20 cellular contexts compared by ENCODE assay signal in the genomic region with DNA sequence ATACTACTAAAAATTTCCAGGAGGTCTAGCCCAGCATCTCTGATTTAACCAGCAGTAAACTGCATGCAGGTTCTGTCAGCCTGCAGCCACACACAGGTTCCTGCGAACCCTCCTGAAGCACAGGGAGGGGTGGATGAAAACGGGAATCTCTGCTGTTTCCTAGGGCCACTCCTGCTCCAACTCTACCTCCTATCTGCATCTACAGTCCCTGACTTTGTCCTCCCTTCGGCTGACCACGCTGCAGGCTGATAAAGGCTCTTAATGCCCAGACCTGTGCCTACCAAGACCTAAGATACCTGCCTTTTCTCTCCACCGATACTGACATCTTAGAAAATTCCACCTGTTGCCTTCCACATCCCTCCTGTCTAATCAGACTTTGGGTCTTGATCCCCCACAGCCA. TPM values are rescaled to one million over a fixed set of nuclear protein-coding genes. Genes with fewer than 3 reads are reported as not detected.
DNase-seq lines count a peak whose midpoint lies in the region; ATAC-seq and TF ChIP-seq lines count a peak whose summit lies in the region.
"Had no signal": no experiment of that assay in that cellular context is flagged by ENCODE, and none has a peak within 500 bp of the region (broad histone marks: within the 10 kb centered on the region; RNA-seq: fewer than 3 reads in every experiment).

No MANE protein-coding gene starts in this region.

- H3K27me3 Mint-ChIP-seq in activated CD4-positive, alpha-beta T cell treated with anti-CD3 and anti-CD28 coated beads for 36 hours = no peaks in the 10 kb centered on the region
- H3K27me3 Mint-ChIP-seq in activated T-helper 1 cell treated with anti-CD3 and anti-CD28 coated beads, Interleukin-12 subunit alpha, Interleukin-12 subunit beta, Interleukin-2, Interleukin-4 antibody, amounts not matched to agents 30 ng/mL and 10 ng/mL and 1 ng/mL, durations not matched to agents 14 hours and 24 hours and 36 hours (ENCODE audit: insufficient read depth) = no peaks in the 10 kb centered on the region
- no peaks in the 10 kb centered on the region for H3K27me3 Mint-ChIP-seq in natural killer cell treated with Interleukin-12 subunit alpha and Interleukin-12 subunit beta and Interleukin-15 and Interleukin-18, amount 100 ng/mL, for 72 hours

- peak overlapping the region; percentile 90 for H3K4me3 ChIP-seq in GM12864 (ENCODE audit: low read depth, low read length)
- H3K4me3 ChIP-seq: GM23248, heart left ventricle, lung had no signal

- CTCF ChIA-PET in activated CD4-positive, alpha-beta T cell treated with anti-CD3 and anti-CD28 coated beads for 36 hours (lab: Charles Lee) = no interaction called here

- ATAC-seq in activated CD4-positive, alpha-beta T cell treated with anti-CD3 and anti-CD28 coated beads for 36 hours = no peak
- ATAC-seq in natural killer cell treated with Interleukin-12 subunit alpha and Interleukin-12 subunit beta and Interleukin-15 and Interleukin-18, amount 100 ng/mL, for 72 hours = no peak
- ATAC-seq: activated CD4-positive, CD25-positive, alpha-beta regulatory T cell treated with anti-CD3 and anti-CD28 coated beads, Interleukin-2, amount 50 U/mL, for 24 hours; heart left ventricle had no signal

- H3K27ac Mint-ChIP-seq in activated CD4-positive, alpha-beta T cell treated with anti-CD3 and anti-CD28 coated beads for 36 hours = peak overlapping the region; percentile 74
- H3K27ac Mint-ChIP-seq in activated T-helper 1 cell treated with anti-CD3 and anti-CD28 coated beads, Interleukin-12 subunit alpha, Interleukin-12 subunit beta, Interleukin-2, Interleukin-4 antibody, amounts not matched to agents 30 ng/mL and 10 ng/mL and 1 ng/mL, durations not matched to agents 14 hours and 24 hours and 36 hours = peak overlapping the region; percentile 47
- H3K27ac Mint-ChIP-seq in natural killer cell treated with Interleukin-12 subunit alpha and Interleukin-12 subunit beta and Interleukin-15 and Interleukin-18, amount 100 ng/mL, for 72 hours = peak overlapping the region; percentile 60 to 91

- no peaks in the 10 kb centered on the region for H3K9me3 Mint-ChIP-seq in activated CD4-positive, alpha-beta T cell treated with anti-CD3 and anti-CD28 coated beads for 36 hours (ENCODE audit: low read depth)
- H3K9me3 Mint-ChIP-seq in activated T-helper 1 cell treated with anti-CD3 and anti-CD28 coated beads, Interleukin-12 subunit alpha, Interleukin-12 subunit beta, Interleukin-2, Interleukin-4 antibody, amounts not matched to agents 30 ng/mL and 10 ng/mL and 1 ng/mL, durations not matched to agents 14 hours and 24 hours and 36 hours = no peaks in the 10 kb centered on the region
- no peaks in the 10 kb centered on the region for H3K9me3 Mint-ChIP-seq in natural killer cell treated with Interleukin-12 subunit alpha and Interleukin-12 subunit beta and Interleukin-15 and Interleukin-18, amount 100 ng/mL, for 72 hours
- H3K9me3 Mint-ChIP-seq: neural crest cell had no signal

- no peak overlapping the region for H3K4me3 Mint-ChIP-seq in activated CD4-positive, alpha-beta T cell treated with anti-CD3 and anti-CD28 coated beads for 36 hours
- H3K4me3 Mint-ChIP-seq in activated T-helper 1 cell treated with anti-CD3 and anti-CD28 coated beads, Interleukin-12 subunit alpha, Interleukin-12 subunit beta, Interleukin-2, Interleukin-4 antibody, amounts not matched to agents 30 ng/mL and 10 ng/mL and 1 ng/mL, durations not matched to agents 14 hours and 24 hours and 36 hours = no peak overlapping the region
- H3K4me3 Mint-ChIP-seq in natural killer cell treated with Interleukin-12 subunit alpha and Interleukin-12 subunit beta and Interleukin-15 and Interleukin-18, amount 100 ng/mL, for 72 hours = peak overlapping the region; percentile 8
- H3K4me3 Mint-ChIP-seq: neural crest cell had no signal

- POLR2A ChIA-PET in activated CD4-positive, alpha-beta T cell treated with anti-CD3 and anti-CD28 coated beads for 36 hours (lab: Charles Lee) = no interaction called here

- DNase-seq in activated CD4-positive, alpha-beta T cell treated with anti-CD3 and anti-CD28 coated beads for 36 hours = no peak
- DNase-seq in activated CD4-positive, alpha-beta T cell treated with anti-CD3 and anti-CD28 coated beads for 48 hours = no peak
- DNase-seq in GM12864 (ENCODE audit: low read depth) = no peak
- no peak for DNase-seq in activated T-helper 1 cell treated with anti-CD3 and anti-CD28 coated beads, Interleukin-12 subunit alpha, Interleukin-12 subunit beta, Interleukin-2, Interleukin-4 antibody, amounts not matched to agents 30 ng/mL and 10 ng/mL and 1 ng/mL, durations not matched to agents 14 hours and 24 hours and 36 hours (ENCODE audit: low spot score)
- DNase-seq in natural killer cell treated with Interleukin-12 subunit alpha and Interleukin-12 subunit beta and Interleukin-15 and Interleukin-18, amount 100 ng/mL, for 72 hours (ENCODE audit: low spot score) = peak; percentile 1
- no peak for DNase-seq in RKO (ENCODE audit: low spot score)
- DNase-seq in A172 (ENCODE audit: low spot score) = no peak
- no peak for DNase-seq in mucosa of gallbladder (ENCODE audit: low spot score)
- DNase-seq: amygdala; cerebellar nuclear complex; GM23248; heart left ventricle; NCI-H146; NCI-H226; RPMI8226; stimulated activated CD4-positive, alpha-beta T cell treated with anti-CD3 and anti-CD28 coated beads, Interleukin-12 subunit alpha, Interleukin-12 subunit beta, amount 100 ng/mL, for 4 hours; stimulated activated naive CD4-positive, alpha-beta T cell treated with Interleukin-2 at 50 U/mL for 16 hours had no signal

- peaks cover 85% of the 10 kb centered on the region for H3K4me1 Mint-ChIP-seq in activated CD4-positive, alpha-beta T cell treated with anti-CD3 and anti-CD28 coated beads for 36 hours
- peaks cover 81% of the 10 kb centered on the region for H3K4me1 Mint-ChIP-seq in activated T-helper 1 cell treated with anti-CD3 and anti-CD28 coated beads, Interleukin-12 subunit alpha, Interleukin-12 subunit beta, Interleukin-2, Interleukin-4 antibody, amounts not matched to agents 30 ng/mL and 10 ng/mL and 1 ng/mL, durations not matched to agents 14 hours and 24 hours and 36 hours (ENCODE audit: low read depth)
- peaks cover 69 to 72% of the 10 kb centered on the region in 2 donors for H3K4me1 Mint-ChIP-seq in natural killer cell treated with Interleukin-12 subunit alpha and Interleukin-12 subunit beta and Interleukin-15 and Interleukin-18, amount 100 ng/mL, for 72 hours (ENCODE audit: low read depth in 2 of 2)

- H3K36me3 Mint-ChIP-seq in activated CD4-positive, alpha-beta T cell treated with anti-CD3 and anti-CD28 coated beads for 36 hours (ENCODE audit: low read depth) = peaks cover 4% of the 10 kb centered on the region
- peaks cover 10% of the 10 kb centered on the region for H3K36me3 Mint-ChIP-seq in activated T-helper 1 cell treated with anti-CD3 and anti-CD28 coated beads, Interleukin-12 subunit alpha, Interleukin-12 subunit beta, Interleukin-2, Interleukin-4 antibody, amounts not matched to agents 30 ng/mL and 10 ng/mL and 1 ng/mL, durations not matched to agents 14 hours and 24 hours and 36 hours (ENCODE audit: low read depth)
- no peaks in the 10 kb centered on the region for H3K36me3 Mint-ChIP-seq in natural killer cell treated with Interleukin-12 subunit alpha and Interleukin-12 subunit beta and Interleukin-15 and Interleukin-18, amount 100 ng/mL, for 72 hours

- intact Hi-C loops in activated CD4-positive, alpha-beta T cell treated with anti-CD3 and anti-CD28 coated beads for 36 hours (cut with DNase I, micrococcal nuclease) = no loop called here
- intact Hi-C loops in activated T-helper 1 cell treated with anti-CD3 and anti-CD28 coated beads, Interleukin-12 subunit alpha, Interleukin-12 subunit beta, Interleukin-2, Interleukin-4 antibody, amounts not matched to agents 30 ng/mL and 10 ng/mL and 1 ng/mL, durations not matched to agents 14 hours and 24 hours and 36 hours (cut with micrococcal nuclease) = no loop called here

- TF ChIP-seq CTCF in GM12864 (IDR thresholded peaks at IDR 0.05; ENCODE audit: low read depth, low read length, missing control alignments) = no peak

RNA-seq across cellular contexts. Expression of a gene that starts 50.2 kb away (rescaled TPM):
- total RNA-seq in activated CD4-positive, alpha-beta T cell treated with anti-CD3 and anti-CD28 coated beads for 36 hours = 100 to 1,000 TPM; 109 to 130 TPM
- total RNA-seq in activated T-helper 1 cell treated with anti-CD3 and anti-CD28 coated beads, Interleukin-12 subunit alpha, Interleukin-12 subunit beta, Interleukin-2, Interleukin-4 antibody, amounts not matched to agents 30 ng/mL and 10 ng/mL and 1 ng/mL, durations not matched to agents 14 hours and 24 hours and 36 hours = 147 TPM in 2 replicates
- total RNA-seq in natural killer cell treated with Interleukin-12 subunit alpha and Interleukin-12 subunit beta and Interleukin-15 and Interleukin-18, amount 100 ng/mL, for 72 hours = 100 to 1,000 TPM; 111 to 149 TPM
- total RNA-seq in A172 (2014; rRNA removed; shearing (Covaris generic)) = 25.5 and 43.3 TPM in 2 replicates
- 51.1 TPM for total RNA-seq in mucosa of gallbladder
